ENCODE assay signal across 1 cellular context in genomic region chr12:55972906-55973597, GRCh38.
TF ChIP-seq lines count a peak whose summit lies in the region.

No MANE protein-coding gene starts in this region.

TF ChIP-seq in K562, 482 proteins besides CTCF, POLR2A, EP300 and RAD21 (continues in another document):
- TF ChIP-seq ELF4 (CRISPR knock-in tag; IDR thresholded peaks at IDR 0.05) = peak; percentile 97
- peak; percentile 100 for TF ChIP-seq ARID2 (IDR thresholded peaks at IDR 0.05)
- 0 out of 2 replicates have a peak, but pooled peaks have one; percentile 37 for TF ChIP-seq ZEB2 (IDR thresholded peaks at IDR 0.05)
- TF ChIP-seq KDM4B (IDR thresholded peaks at IDR 0.05; ENCODE audit: borderline replicate concordance in 2 of 2, low read depth in 1 of 2) = no peak
- TF ChIP-seq ETV1 (tag; conservative IDR thresholded peaks at IDR 0.05; ENCODE audit: low read depth) = peak; percentile 9; the same call in 1 of the 2 replicates
- TF ChIP-seq EHMT2 (IDR thresholded peaks at IDR 0.05) = peak; percentile 57; the same call in 1 of the 2 replicates
- no peak for TF ChIP-seq ID3 (CRISPR knock-in tag; IDR thresholded peaks at IDR 0.05)
- 0 out of 2 replicates have a peak, but pooled peaks have one; percentile 42 for TF ChIP-seq ID3 (tag; IDR thresholded peaks at IDR 0.05)
- TF ChIP-seq EP400 (IDR thresholded peaks at IDR 0.05) = peak; percentile 63; the same call in 1 of the 2 replicates
- 0 out of 2 replicates have a peak, but pooled peaks have one; percentile 1 for TF ChIP-seq ZNF316 (IDR thresholded peaks at IDR 0.05)
- peak in 1 of 2 experiments; percentile 47; a peak in 1 of 4 replicates for TF ChIP-seq SIN3A (IDR thresholded peaks at IDR 0.05; ENCODE audit: borderline replicate concordance in 2 of 2, control insufficient read depth in 1 of 2, low read depth in 2 of 2, low read length in 2 of 2)
- peak; percentile 81; the same call in 1 of the 2 replicates for TF ChIP-seq POLR2H (tag; IDR thresholded peaks at IDR 0.05; ENCODE audit: low read depth)
- no peak for TF ChIP-seq ZNF23 (CRISPR knock-in tag; IDR thresholded peaks at IDR 0.05)
- TF ChIP-seq TEAD4 (IDR thresholded peaks at IDR 0.05; ENCODE audit: low read length) = peak; percentile 51; the same call in 1 of the 2 replicates
- TF ChIP-seq TEAD4 (CRISPR knock-in tag; IDR thresholded peaks at IDR 0.05; ENCODE audit: borderline replicate concordance) = no peak
- TF ChIP-seq TOE1 (IDR thresholded peaks at IDR 0.05; ENCODE audit: borderline replicate concordance) = peak; percentile 79
- TF ChIP-seq TOE1 (CRISPR knock-in tag; IDR thresholded peaks at IDR 0.05; ENCODE audit: borderline replicate concordance, low read depth) = no peak
- peak; percentile 79 for TF ChIP-seq NCOA4 (IDR thresholded peaks at IDR 0.05; ENCODE audit: partially characterized antibody)
- peak; percentile 82; the same call in 1 of the 2 replicates for TF ChIP-seq NFRKB (IDR thresholded peaks at IDR 0.05; ENCODE audit: low read depth)
- TF ChIP-seq DEAF1 (CRISPR knock-in tag; IDR thresholded peaks at IDR 0.05) = 0 out of 2 replicates have a peak, but pooled peaks have one; percentile 6
- TF ChIP-seq NR2C1 (IDR thresholded peaks at IDR 0.05) = peak; percentile 45; the same call in 1 of the 2 replicates
- no peak for TF ChIP-seq NR2C1 (tag; IDR thresholded peaks at IDR 0.05)
- peak; percentile 70; the same call in 1 of the 2 replicates for TF ChIP-seq SMARCC2 (IDR thresholded peaks at IDR 0.05; ENCODE audit: low read depth)
- TF ChIP-seq PHB2 (IDR thresholded peaks at IDR 0.05; ENCODE audit: low read depth) = peak; percentile 73; the same call in 1 of the 2 replicates
- TF ChIP-seq GABPB2 (CRISPR knock-in tag; conservative IDR thresholded peaks at IDR 0.05) = no peak
- TF ChIP-seq ARID1B (IDR thresholded peaks at IDR 0.05) = peak; percentile 74
- TF ChIP-seq NBN (IDR thresholded peaks at IDR 0.05; ENCODE audit: low read depth) = peak; percentile 94
- 0 out of 2 replicates have a peak, but pooled peaks have one; percentile 12 for TF ChIP-seq THAP12 (CRISPR knock-in tag; IDR thresholded peaks at IDR 0.05)
- TF ChIP-seq SRF (CRISPR knock-in tag; IDR thresholded peaks at IDR 0.05) = peak in 1 of 2 experiments; percentile 64; a peak in 1 of 4 replicates
- no peak for TF ChIP-seq MTA3 (IDR thresholded peaks at IDR 0.05; ENCODE audit: borderline replicate concordance)
- TF ChIP-seq NCOR1 (IDR thresholded peaks at IDR 0.05) = peak; percentile 76
- no peak for TF ChIP-seq NFIX (CRISPR knock-in tag; IDR thresholded peaks at IDR 0.05; ENCODE audit: low read depth)
- TF ChIP-seq ZNF146 (CRISPR knock-in tag; IDR thresholded peaks at IDR 0.05; ENCODE audit: unreplicated experiment) = no peak
- peak; percentile 40; the same call in 1 of the 2 replicates for TF ChIP-seq C11orf30 (IDR thresholded peaks at IDR 0.05; ENCODE audit: low read depth)
- TF ChIP-seq SMAD4 (CRISPR knock-in tag; conservative IDR thresholded peaks at IDR 0.05) = peak; percentile 27; the same call in 1 of the 2 replicates
- TF ChIP-seq HEY1 (CRISPR knock-in tag; IDR thresholded peaks at IDR 0.05; ENCODE audit: borderline replicate concordance) = no peak
- TF ChIP-seq MIER1 (IDR thresholded peaks at IDR 0.05; ENCODE audit: low read depth) = peak; percentile 63; the same call in 1 of the 2 replicates
- TF ChIP-seq FOXK1 (CRISPR knock-in tag; IDR thresholded peaks at IDR 0.05; ENCODE audit: borderline replicate concordance) = 0 out of 2 replicates have a peak, but pooled peaks have one; percentile 55
- peak; percentile 98 for TF ChIP-seq THRAP3 (IDR thresholded peaks at IDR 0.05; ENCODE audit: borderline replicate concordance)
- 0 out of 2 replicates have a peak, but pooled peaks have one; percentile 9 for TF ChIP-seq TAL1 (IDR thresholded peaks at IDR 0.05)
- peak; percentile 96 for TF ChIP-seq HBP1 (CRISPR knock-in tag; IDR thresholded peaks at IDR 0.05)
- TF ChIP-seq OTX1 (CRISPR knock-in tag; IDR thresholded peaks at IDR 0.05) = peak; percentile 90
- 0 out of 2 replicates have a peak, but pooled peaks have one; percentile 46 for TF ChIP-seq MYNN (IDR thresholded peaks at IDR 0.05)
- no peak for TF ChIP-seq MYNN (CRISPR knock-in tag; IDR thresholded peaks at IDR 0.05)
- TF ChIP-seq TRIM28 (IDR thresholded peaks at IDR 0.05) = no peak
- TF ChIP-seq HDAC3 (IDR thresholded peaks at IDR 0.05; ENCODE audit: borderline replicate concordance, partially characterized antibody) = no peak
- TF ChIP-seq KDM5B (IDR thresholded peaks at IDR 0.05; ENCODE audit: insufficient replicate concordance, low read depth, low read length) = peak; percentile 53
- peak in 1 of 2 experiments; percentile 99; a peak in 2 of 4 replicates for TF ChIP-seq KDM1A (IDR thresholded peaks at IDR 0.05)
- TF ChIP-seq MLLT1 (IDR thresholded peaks at IDR 0.05) = peak; percentile 96 to 97
- 0 out of 4 replicates have a peak, but pooled peaks have one; percentile 19 to 57 for TF ChIP-seq ARNT (IDR thresholded peaks at IDR 0.05)
- TF ChIP-seq PHF8 (IDR thresholded peaks at IDR 0.05; ENCODE audit: borderline replicate concordance, low read length) = peak; percentile 25; the same call in 1 of the 2 replicates
- no peak for TF ChIP-seq CREBBP (IDR thresholded peaks at IDR 0.05; ENCODE audit: low read depth, low read length)
- peak; percentile 68; the same call in 1 of the 2 replicates for TF ChIP-seq NCOA1 (IDR thresholded peaks at IDR 0.05; ENCODE audit: low read depth)
- TF ChIP-seq DNMT1 (IDR thresholded peaks at IDR 0.05) = 0 out of 2 replicates have a peak, but pooled peaks have one; percentile 80
- no peak for TF ChIP-seq ZSCAN32 (CRISPR knock-in tag; IDR thresholded peaks at IDR 0.05)
- 0 out of 2 replicates have a peak, but pooled peaks have one; percentile 45 for TF ChIP-seq ETV5 (CRISPR knock-in tag; IDR thresholded peaks at IDR 0.05; ENCODE audit: low read depth)
- TF ChIP-seq BCOR (IDR thresholded peaks at IDR 0.05) = 0 out of 2 replicates have a peak, but pooled peaks have one; percentile 59
- no peak for TF ChIP-seq SMAD1 (IDR thresholded peaks at IDR 0.05; ENCODE audit: low read depth, low read length, partially characterized antibody)
- 0 out of 4 replicates have a peak, but pooled peaks of 1 of the 2 experiments have one; percentile 13 for TF ChIP-seq TRIM24 (IDR thresholded peaks at IDR 0.05)
- TF ChIP-seq ZNF77 (CRISPR knock-in tag; IDR thresholded peaks at IDR 0.05) = no peak
- TF ChIP-seq SUPT5H (IDR thresholded peaks at IDR 0.05) = peak; percentile 74
- peak; percentile 85 for TF ChIP-seq POLR2B (IDR thresholded peaks at IDR 0.05; ENCODE audit: low read depth, partially characterized antibody)
- peak; percentile 94 for TF ChIP-seq BRD9 (IDR thresholded peaks at IDR 0.05; ENCODE audit: low read depth, partially characterized antibody)
- peak; percentile 93 for TF ChIP-seq NKRF (IDR thresholded peaks at IDR 0.05; ENCODE audit: borderline replicate concordance)
- no peak for TF ChIP-seq PRMT5 (CRISPR knock-in tag; IDR thresholded peaks at IDR 0.05)
- TF ChIP-seq NR2F6 (CRISPR knock-in tag; IDR thresholded peaks at IDR 0.05) = no peak
- peak in 1 of 2 experiments; percentile 96; a peak in 2 of 4 replicates for TF ChIP-seq HDAC1 (IDR thresholded peaks at IDR 0.05)
- TF ChIP-seq NFATC3 (IDR thresholded peaks at IDR 0.05) = peak; percentile 63; the same call in 1 of the 2 replicates
- TF ChIP-seq HLTF (IDR thresholded peaks at IDR 0.05) = peak; percentile 96
- peak; percentile 53 for TF ChIP-seq E2F8 (IDR thresholded peaks at IDR 0.05; ENCODE audit: low read depth, partially characterized antibody)
